Comparison of ENCODE assay signal across 9 cellular contexts in genomic region chr14:74613211-74613914, GRCh38. TPM values are rescaled to one million over a fixed set of nuclear protein-coding genes. Genes with fewer than 3 reads are reported as not detected.
DNase-seq lines count a peak whose midpoint lies in the region; ATAC-seq and TF ChIP-seq lines count a peak whose summit lies in the region.
"Had no signal": no experiment of that assay in that cellular context is flagged by ENCODE, and none has a peak within 500 bp of the region (broad histone marks: within the 10 kb centered on the region; RNA-seq: fewer than 3 reads in every experiment).

No MANE protein-coding gene starts in this region.

- H3K4me1 Mint-ChIP-seq in activated CD8-positive, alpha-beta T cell treated with anti-CD3 and anti-CD28 coated beads, Interleukin-2, amount 10 ng/mL, durations not matched to agents 7 days and 5 days (ENCODE audit: low read depth) = peaks cover 31% of the 10 kb centered on the region
- peaks cover 44% of the 10 kb centered on the region for H3K4me1 Mint-ChIP-seq in activated CD8-positive, alpha-beta T cell treated with anti-CD3 and anti-CD28 coated beads for 36 hours (ENCODE audit: low read depth)
- peaks cover 33% of the 10 kb centered on the region for H3K4me1 Mint-ChIP-seq in T-helper 17 cell

- H3K36me3 Mint-ChIP-seq in activated CD8-positive, alpha-beta T cell treated with anti-CD3 and anti-CD28 coated beads, Interleukin-2, amount 10 ng/mL, durations not matched to agents 7 days and 5 days (ENCODE audit: low read depth) = no peaks in the 10 kb centered on the region
- no peaks in the 10 kb centered on the region for H3K36me3 Mint-ChIP-seq in activated CD8-positive, alpha-beta T cell treated with anti-CD3 and anti-CD28 coated beads for 36 hours (ENCODE audit: low read depth)
- H3K36me3 Mint-ChIP-seq in T-helper 17 cell (ENCODE audit: low read depth) = no peaks in the 10 kb centered on the region

- peak overlapping the region; percentile 4 for H3K4me3 Mint-ChIP-seq in activated CD8-positive, alpha-beta T cell treated with anti-CD3 and anti-CD28 coated beads, Interleukin-2, amount 10 ng/mL, durations not matched to agents 7 days and 5 days
- no peak overlapping the region for H3K4me3 Mint-ChIP-seq in activated CD8-positive, alpha-beta T cell treated with anti-CD3 and anti-CD28 coated beads for 36 hours
- peak overlapping the region; percentile 76 for H3K4me3 Mint-ChIP-seq in T-helper 17 cell

- no peaks in the 10 kb centered on the region for H3K9me3 Mint-ChIP-seq in activated CD8-positive, alpha-beta T cell treated with anti-CD3 and anti-CD28 coated beads, Interleukin-2, amount 10 ng/mL, durations not matched to agents 7 days and 5 days (ENCODE audit: insufficient read depth)
- H3K9me3 Mint-ChIP-seq in activated CD8-positive, alpha-beta T cell treated with anti-CD3 and anti-CD28 coated beads for 36 hours = no peaks in the 10 kb centered on the region

- no peak for ATAC-seq in activated CD8-positive, alpha-beta T cell treated with anti-CD3 and anti-CD28 coated beads, Interleukin-2, amount 10 ng/mL, durations not matched to agents 7 days and 5 days
- ATAC-seq in activated CD8-positive, alpha-beta T cell treated with anti-CD3 and anti-CD28 coated beads for 36 hours = no peak
- ATAC-seq in T-helper 17 cell = no peak
- no peak for ATAC-seq in GM18868 (IDR thresholded peaks at IDR 0.05; ENCODE audit: unreplicated experiment)
- ATAC-seq in GM19023 (IDR thresholded peaks at IDR 0.05; ENCODE audit: unreplicated experiment) = no peak

- H3K79me2 ChIP-seq in hepatocyte = no peaks in the 10 kb centered on the region

- H3K27ac ChIP-seq in hepatocyte = no peak overlapping the region
- no peak overlapping the region for H3K27ac ChIP-seq in spleen
- H3K27ac ChIP-seq: suprapubic skin had no signal

- no peaks in the 10 kb centered on the region for H3K9me2 ChIP-seq in hepatocyte (replicated peaks; ENCODE audit: insufficient read depth)

- TF ChIP-seq CTCF in activated CD8-positive, alpha-beta T cell treated with anti-CD3 and anti-CD28 coated beads for 36 hours (IDR thresholded peaks at IDR 0.05) = no peak
- TF ChIP-seq CTCF in hepatocyte (IDR thresholded peaks at IDR 0.05; ENCODE audit: poor library complexity) (no peak), spleen (IDR thresholded peaks at IDR 0.05 in 8 of 11, conservative IDR thresholded peaks at IDR 0.05 in 3 of 11) (no peak)

- intact Hi-C loops in activated CD8-positive, alpha-beta T cell treated with anti-CD3 and anti-CD28 coated beads for 36 hours (cut with micrococcal nuclease) = loop anchor here (10.0 kb wide), 1 partner anchor 221 kb away; no protein-coding TSS in a partner anchor
- intact Hi-C loops in spleen (cut with DNase I; ENCODE audit: low total_unique reads) = loop anchor here (5.0 to 10.0 kb wide), 2 partner anchors 111 to 191 kb away; no protein-coding TSS in a partner anchor

- H2AFZ ChIP-seq in hepatocyte = no peak overlapping the region

- H3K36me3 ChIP-seq in hepatocyte (replicated peaks; ENCODE audit: insufficient read depth, low read depth) (no peaks in the 10 kb centered on the region), spleen (no peaks in the 10 kb centered on the region)
- H3K36me3 ChIP-seq: suprapubic skin had no signal

- peak overlapping the region; percentile 88 for H3K4me2 ChIP-seq in hepatocyte

- H3K27me3 Mint-ChIP-seq in activated CD8-positive, alpha-beta T cell treated with anti-CD3 and anti-CD28 coated beads, Interleukin-2, amount 10 ng/mL, durations not matched to agents 7 days and 5 days (ENCODE audit: low read depth) = peaks cover 49% of the 10 kb centered on the region
- peaks cover 15% of the 10 kb centered on the region for H3K27me3 Mint-ChIP-seq in activated CD8-positive, alpha-beta T cell treated with anti-CD3 and anti-CD28 coated beads for 36 hours
- H3K27me3 Mint-ChIP-seq in T-helper 17 cell = peaks cover 16% of the 10 kb centered on the region

- no peak for TF ChIP-seq POLR2A in spleen (IDR thresholded peaks at IDR 0.05)

- H3K27ac Mint-ChIP-seq in activated CD8-positive, alpha-beta T cell treated with anti-CD3 and anti-CD28 coated beads, Interleukin-2, amount 10 ng/mL, durations not matched to agents 7 days and 5 days = no peak overlapping the region
- no peak overlapping the region for H3K27ac Mint-ChIP-seq in activated CD8-positive, alpha-beta T cell treated with anti-CD3 and anti-CD28 coated beads for 36 hours
- H3K27ac Mint-ChIP-seq in T-helper 17 cell = peak overlapping the region; percentile 90

- H3K4me1 ChIP-seq in hepatocyte (ENCODE audit: insufficient read depth) (peaks cover 2% of the 10 kb centered on the region), spleen (peaks cover 13 to 87% (median 59%) of the 10 kb centered on the region in 6 donors)

- CTCF ChIA-PET in activated CD8-positive, alpha-beta T cell treated with anti-CD3 and anti-CD28 coated beads, Interleukin-2, amount 10 ng/mL, durations not matched to agents 7 days and 5 days (lab: Charles Lee) = interaction anchor here (0.5 to 4.5 kb wide), 23 partner anchors 8 to 259 kb away, joined by 3 to 18 read pairs (median 4); no protein-coding TSS in a partner anchor
- CTCF ChIA-PET in activated CD8-positive, alpha-beta T cell treated with anti-CD3 and anti-CD28 coated beads for 36 hours (lab: Charles Lee) = interaction anchor here (0.6 to 3.5 kb wide), 28 partner anchors 10 to 247 kb away, joined by 3 to 28 read pairs (median 4); partner anchors contain the start of genes AREL1 and FCF1

- H3K4me3 ChIP-seq in hepatocyte = no peak overlapping the region
- peak overlapping the region in 1 of 8 donors; percentile 96 for H3K4me3 ChIP-seq in spleen

- H4K20me1 ChIP-seq in hepatocyte (ENCODE audit: insufficient read depth, poor library complexity, severe bottlenecking) = no peaks in the 10 kb centered on the region

- DNase-seq in activated CD8-positive, alpha-beta T cell treated with anti-CD3 and anti-CD28 coated beads, Interleukin-2, amount 10 ng/mL, durations not matched to agents 7 days and 5 days = no peak
- no peak for DNase-seq in activated CD8-positive, alpha-beta T cell treated with anti-CD3 and anti-CD28 coated beads for 36 hours
- no peak for DNase-seq in T-helper 17 cell
- no peak for DNase-seq in hepatocyte (ENCODE audit: low spot score)
- DNase-seq in spleen = peak; percentile 79
- DNase-seq in Kasumi-1 (lab: John Stamatoyannopoulos, UW) = no peak

- WGBS in hepatocyte (ENCODE audit: low lambda C conversion rate, missing lambda C conversion rate) = 87% methylated on average over 16 of the region's 16 CpGs
- WGBS in spleen, 5 donors = 76 to 79% (median 77%) methylated on average over 15 to 16 of the region's 16 CpGs

- POLR2A ChIA-PET in activated CD8-positive, alpha-beta T cell treated with anti-CD3 and anti-CD28 coated beads, Interleukin-2, amount 10 ng/mL, durations not matched to agents 7 days and 5 days (lab: Charles Lee) = no interaction called here
- POLR2A ChIA-PET in activated CD8-positive, alpha-beta T cell treated with anti-CD3 and anti-CD28 coated beads for 36 hours (lab: Charles Lee) = interaction anchor here (1.2 kb wide), 1 partner anchor 97 kb away, joined by 3 read pairs; no protein-coding TSS in a partner anchor

- H3K9me3 ChIP-seq in T-helper 17 cell (ENCODE audit: control insufficient read depth, low read length, poor library complexity, severe bottlenecking) (no peaks in the 10 kb centered on the region), hepatocyte (ENCODE audit: low read depth) (no peaks in the 10 kb centered on the region), spleen (no peaks in the 10 kb centered on the region)
- H3K9me3 ChIP-seq: suprapubic skin had no signal

- H3K27me3 ChIP-seq in hepatocyte = peaks cover 22% of the 10 kb centered on the region
- peaks cover 0 to 40% (median 18%) of the 10 kb centered on the region in 7 donors for H3K27me3 ChIP-seq in spleen (replicated peaks in 1 of 7)

RNA-seq across cellular contexts. Expression of gene LTBP2, which starts 1.3 kb away (rescaled TPM):
- total RNA-seq in activated CD8-positive, alpha-beta T cell treated with anti-CD3 and anti-CD28 coated beads, Interleukin-2, amount 10 ng/mL, durations not matched to agents 7 days and 5 days = under 1 TPM; 0.05 to 0.29 TPM
- under 1 TPM; 0.04 to 0.05 TPM for total RNA-seq in activated CD8-positive, alpha-beta T cell treated with anti-CD3 and anti-CD28 coated beads for 36 hours
- under 1 TPM; 0.34 to 0.57 TPM for total RNA-seq in T-helper 17 cell
- 3.0 and 8.6 TPM in 2 replicates for total RNA-seq in hepatocyte
- 6.7 and 7.6 TPM in 2 replicates for polyA plus RNA-seq in hepatocyte
- total RNA-seq in spleen = 10 to 100 TPM in 1 of 7 donors, 1 to 10 TPM in 6; 4.3 to 10.7 (median 6.3) TPM
- 1 to 10 TPM; 3.4 to 6.7 (median 4.2) TPM for polyA plus RNA-seq in spleen
